10 cellular contexts compared by ENCODE assay signal in genomic region chr16:70696952-70697600, GRCh38. TPM values are rescaled to one million over a fixed set of nuclear protein-coding genes. Genes with fewer than 3 reads are reported as not detected.
DNase-seq lines count a peak whose midpoint lies in the region; ATAC-seq and TF ChIP-seq lines count a peak whose summit lies in the region.
"Had no signal": no experiment of that assay in that cellular context is flagged by ENCODE, and none has a peak within 500 bp of the region (broad histone marks: within the 10 kb centered on the region; RNA-seq: fewer than 3 reads in every experiment).

No MANE protein-coding gene starts in this region.

- CTCF ChIA-PET in CD4-positive, alpha-beta T cell (lab: Charles Lee): no interaction called here

- H3K27ac Mint-ChIP-seq in CD4-positive, alpha-beta T cell: peak overlapping the region; percentile 87
- H3K27ac Mint-ChIP-seq in natural killer cell: peak overlapping the region in 1 of 2 donors; percentile 86

- H3K27me3 Mint-ChIP-seq in CD4-positive, alpha-beta T cell: no peaks in the 10 kb centered on the region
- H3K27me3 Mint-ChIP-seq in natural killer cell (ENCODE audit: low read depth in 2 of 2): no peaks in the 10 kb centered on the region

- H3K36me3 Mint-ChIP-seq in CD4-positive, alpha-beta T cell (ENCODE audit: low read depth): peaks cover 13% of the 10 kb centered on the region
- H3K36me3 Mint-ChIP-seq in natural killer cell: no peaks in the 10 kb centered on the region

- no peaks in the 10 kb centered on the region for H3K9me3 Mint-ChIP-seq in CD4-positive, alpha-beta T cell
- H3K9me3 Mint-ChIP-seq in natural killer cell: no peaks in the 10 kb centered on the region

- DNase-seq in CD4-positive, alpha-beta T cell: peak in 1 of 10 experiments; percentile 22
- peak; percentile 94 for DNase-seq in Kasumi-1 (lab: John Stamatoyannopoulos, UW)
- no peak for DNase-seq in coronary artery (ENCODE audit: low spot score)
- DNase-seq in natural killer cell: no peak
- no peak for DNase-seq in stimulated activated CD4-positive, alpha-beta T cell treated with anti-CD3 and anti-CD28 coated beads, Interleukin-2, amount 100 ng/mL, for 48 hours
- DNase-seq in DMS153 treated with DMSO at 0.1 percent for 48 hours (lab: John Stamatoyannopoulos, UW; ENCODE audit: unreplicated experiment): no peak
- DNase-seq: GOT3, NCI-H1417 treated with DMSO at 0.1 percent for 48 hours had no signal

- H3K9me3 ChIP-seq in CD4-positive, alpha-beta T cell (ENCODE audit: control insufficient read depth, low read length): no peaks in the 10 kb centered on the region

- H3K4me3 ChIP-seq in coronary artery: no peak overlapping the region

- intact Hi-C loops in CD4-positive, alpha-beta T cell (cut with DNase I, micrococcal nuclease): loop anchor here in 1 of 2 experiments (5.0 kb wide), 1 partner anchor 40 kb away; no protein-coding TSS in a partner anchor
- intact Hi-C loops in natural killer cell (cut with micrococcal nuclease): no loop called here

- H3K4me3 Mint-ChIP-seq in CD4-positive, alpha-beta T cell: peak overlapping the region; percentile 58
- no peak overlapping the region for H3K4me3 Mint-ChIP-seq in natural killer cell

- H3K4me1 Mint-ChIP-seq in CD4-positive, alpha-beta T cell (ENCODE audit: low read depth): peaks cover 35% of the 10 kb centered on the region
- H3K4me1 Mint-ChIP-seq in natural killer cell: peaks cover 0 to 35% of the 10 kb centered on the region in 2 donors

- POLR2A ChIA-PET in CD4-positive, alpha-beta T cell (lab: Charles Lee): interaction anchor here (1.3 kb wide), 1 partner anchor 40 kb away, joined by 6 read pairs; no protein-coding TSS in a partner anchor

- TF ChIP-seq CTCF in CD4-positive, alpha-beta T cell (IDR thresholded peaks at IDR 0.05): no peak
- TF ChIP-seq CTCF in coronary artery (IDR thresholded peaks at IDR 0.05): no peak
- TF ChIP-seq CTCF in natural killer cell (IDR thresholded peaks at IDR 0.05): no peak

- H3K27me3 ChIP-seq in CD4-positive, alpha-beta T cell (ENCODE audit: control insufficient read depth, insufficient read depth, low read length): no peaks in the 10 kb centered on the region

- ATAC-seq in CD4-positive, alpha-beta T cell (ENCODE audit: poor library complexity): peak; percentile 78
- peak in 2 of 3 donors; percentile 30 to 34 for ATAC-seq in natural killer cell
- no peak for ATAC-seq in HG03571 (IDR thresholded peaks at IDR 0.05; ENCODE audit: unreplicated experiment)
- no peak for ATAC-seq in GM18867 (IDR thresholded peaks at IDR 0.05; ENCODE audit: unreplicated experiment)

- no peak overlapping the region for H3K27ac ChIP-seq in CD4-positive, alpha-beta T cell (ENCODE audit: low read depth, low read length)
- peak overlapping the region; percentile 85 to 95 for H3K27ac ChIP-seq in coronary artery

RNA-seq across cellular contexts. Expression of gene MTSS2, which starts 11.2 kb away (rescaled TPM):
- 10 to 100 TPM; 15.4 to 16.4 TPM for total RNA-seq in CD4-positive, alpha-beta T cell
- total RNA-seq in natural killer cell: 1 to 10 TPM; 3.8 to 8.8 (median 4.4) TPM

RNA-seq across cellular contexts. Expression of gene IL34, which starts 50.7 kb away (rescaled TPM):
- total RNA-seq in CD4-positive, alpha-beta T cell: under 1 TPM; 0.84 to 0.88 TPM
- total RNA-seq in natural killer cell: under 1 TPM in 2 of 3 donors, not detected in 1; 0.48 to 0.54 TPM

Comparison
In these comparisons a context has a peak if more than half of its experiments do, and no peak if none do; other contexts are left out.
1. ATAC-seq: peak in CD4-positive, alpha-beta T cell (single experiment) and natural killer cell (2 of 3); none in HG03571 (single experiment) and GM18867 (single experiment).
2. DNase-seq: peak in Kasumi-1 (2 of 2); none in coronary artery (single experiment), natural killer cell (single experiment), stimulated activated CD4-positive, alpha-beta T cell treated with anti-CD3 and anti-CD28 coated beads, Interleukin-2, amount 100 ng/mL, for 48 hours (0 of 2) and DMS153 treated with DMSO at 0.1 percent for 48 hours (single experiment).